ENCODE assay signal across 1 cellular context in genomic region chr6:136752554-136752953, GRCh38.
TF ChIP-seq lines count a peak whose summit lies in the region.

No MANE protein-coding gene starts in this region.

TF ChIP-seq in liver, 16 proteins besides CTCF, POLR2A, EP300 and RAD21 (continued from another document):
- no peak for TF ChIP-seq REST (IDR thresholded peaks at IDR 0.05)
